In the genomic region with DNA sequence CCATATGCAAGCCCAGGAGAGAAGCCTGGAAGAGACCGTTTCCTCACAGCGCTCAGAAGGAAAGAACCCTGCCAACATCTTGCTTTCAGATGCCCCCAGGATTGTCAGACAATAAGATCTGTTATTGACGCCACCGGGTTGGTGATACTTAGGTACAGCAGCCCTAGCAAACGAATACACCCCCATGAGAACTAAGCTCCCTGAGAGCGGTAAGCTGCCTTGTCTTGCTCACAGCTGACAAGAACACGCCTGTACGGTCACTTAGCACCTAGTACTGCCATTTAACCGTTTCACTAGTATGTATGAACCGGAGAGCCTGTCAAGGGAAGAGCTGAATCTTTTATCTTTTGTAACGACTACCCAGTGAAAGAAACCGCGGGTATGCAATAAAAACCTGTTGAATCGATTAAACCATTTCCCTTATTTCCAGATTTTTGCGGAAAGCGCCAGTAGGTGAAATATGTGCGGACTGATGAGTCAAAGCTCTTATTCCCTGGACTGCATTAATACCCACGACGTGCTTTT, we compare ENCODE assay signal across 8 cellular contexts. TPM values are rescaled to one million over a fixed set of nuclear protein-coding genes. Genes with fewer than 3 reads are reported as not detected.
DNase-seq lines count a peak whose midpoint lies in the region; ATAC-seq and TF ChIP-seq lines count a peak whose summit lies in the region.

No MANE protein-coding gene starts in this region.

- H3K4me1 Mint-ChIP-seq in WTC11: peaks cover 10% of the 10 kb centered on the region

- no peaks in the 10 kb centered on the region for H3K36me3 ChIP-seq in heart left ventricle
- H3K36me3 ChIP-seq in rectal smooth muscle tissue (ENCODE audit: control insufficient read depth, insufficient read depth, low read length): no peaks in the 10 kb centered on the region

- peak overlapping the region; percentile 43 for H3K4me3 ChIP-seq in HFF-Myc (replicated peaks; ENCODE audit: low read depth, low read length)
- H3K4me3 ChIP-seq in heart left ventricle: peak overlapping the region; percentile 25 to 58 (median 52)
- peak overlapping the region; percentile 69 for H3K4me3 ChIP-seq in rectal smooth muscle tissue (ENCODE audit: low read length)

- peaks cover 0 to 7% (median 2%) of the 10 kb centered on the region in 12 donors for H3K9me3 ChIP-seq in heart left ventricle

- H3K4me1 ChIP-seq in heart left ventricle: peaks cover 0 to 16% (median 10%) of the 10 kb centered on the region in 12 donors
- peaks cover 9% of the 10 kb centered on the region for H3K4me1 ChIP-seq in rectal smooth muscle tissue (ENCODE audit: control insufficient read depth, insufficient read depth, low read length)

- CTCF ChIA-PET in WTC11 (lab: Charles Lee): interaction anchor here (1.0 to 2.2 kb wide), 4 partner anchors 16 to 286 kb away, joined by 4 to 9 read pairs (median 6); partner anchors contain the start of genes RBBP4 and ZBTB8OS

- 4 to 7% (median 5%) methylated on average over 18 to 19 of the region's 19 CpGs for WGBS in heart left ventricle, 4 donors

- ATAC-seq in WTC11 (peak; percentile 7), heart left ventricle (peak in 2 of 4 donors; percentile 40 to 62), HG02852 (IDR thresholded peaks at IDR 0.05; ENCODE audit: unreplicated experiment) (no peak), HG02759 (IDR thresholded peaks at IDR 0.05; ENCODE audit: unreplicated experiment) (no peak)

- peaks cover 10% of the 10 kb centered on the region for H3K36me3 Mint-ChIP-seq in WTC11

- TF ChIP-seq CTCF in HFF-Myc (IDR thresholded peaks at IDR 0.05; ENCODE audit: low read depth, low read length, missing control alignments): no peak
- no peak for TF ChIP-seq CTCF in WTC11 (IDR thresholded peaks at IDR 0.05)
- TF ChIP-seq CTCF in heart left ventricle (IDR thresholded peaks at IDR 0.05): peak in 1 of 12 donors; percentile 3

- TF ChIP-seq POLR2A in heart left ventricle (IDR thresholded peaks at IDR 0.05): no peak

- H3K27ac ChIP-seq in heart left ventricle (no peak overlapping the region), rectal smooth muscle tissue (ENCODE audit: low read depth, low read length) (no peak overlapping the region)

- POLR2A ChIA-PET in WTC11 (lab: Charles Lee): no interaction called here

- DNase-seq in HFF-Myc (ENCODE audit: extremely low read depth, low read depth) (no peak), WTC11 (ENCODE audit: low spot score) (no peak), heart left ventricle (no peak), Kasumi-1 (lab: John Stamatoyannopoulos, UW) (no peak), SW 1271 (lab: John Stamatoyannopoulos, UW) (no peak)

- peak overlapping the region; percentile 85 for H3K27ac Mint-ChIP-seq in WTC11

- H3K27me3 ChIP-seq in heart left ventricle (peaks cover 5 to 60% (median 21%) of the 10 kb centered on the region in 9 donors), rectal smooth muscle tissue (ENCODE audit: control insufficient read depth, insufficient read depth, low read length) (peaks cover 10% of the 10 kb centered on the region)

- H3K9ac ChIP-seq in rectal smooth muscle tissue (ENCODE audit: low read length): no peak overlapping the region

- peaks cover 9% of the 10 kb centered on the region for H3K9me3 Mint-ChIP-seq in WTC11

- H3K27me3 Mint-ChIP-seq in WTC11 (ENCODE audit: low read depth): peaks cover 3% of the 10 kb centered on the region; the same call in 1 of the 2 replicates

- intact Hi-C loops in heart left ventricle (cut with DNase I): no loop called here

- H3K4me3 Mint-ChIP-seq in WTC11: peak overlapping the region; percentile 97

TF ChIP-seq in WTC11, 78 proteins besides CTCF, POLR2A, EP300 and RAD21 (continues in another document):
- no peak for TF ChIP-seq ZNF138 (CRISPR knock-in tag; conservative IDR thresholded peaks at IDR 0.05)
- TF ChIP-seq FOXK1 (CRISPR knock-in tag; IDR thresholded peaks at IDR 0.05): no peak
- no peak for TF ChIP-seq ESRRA (CRISPR knock-in tag; IDR thresholded peaks at IDR 0.05; ENCODE audit: borderline replicate concordance)
- TF ChIP-seq, protein P1, sequence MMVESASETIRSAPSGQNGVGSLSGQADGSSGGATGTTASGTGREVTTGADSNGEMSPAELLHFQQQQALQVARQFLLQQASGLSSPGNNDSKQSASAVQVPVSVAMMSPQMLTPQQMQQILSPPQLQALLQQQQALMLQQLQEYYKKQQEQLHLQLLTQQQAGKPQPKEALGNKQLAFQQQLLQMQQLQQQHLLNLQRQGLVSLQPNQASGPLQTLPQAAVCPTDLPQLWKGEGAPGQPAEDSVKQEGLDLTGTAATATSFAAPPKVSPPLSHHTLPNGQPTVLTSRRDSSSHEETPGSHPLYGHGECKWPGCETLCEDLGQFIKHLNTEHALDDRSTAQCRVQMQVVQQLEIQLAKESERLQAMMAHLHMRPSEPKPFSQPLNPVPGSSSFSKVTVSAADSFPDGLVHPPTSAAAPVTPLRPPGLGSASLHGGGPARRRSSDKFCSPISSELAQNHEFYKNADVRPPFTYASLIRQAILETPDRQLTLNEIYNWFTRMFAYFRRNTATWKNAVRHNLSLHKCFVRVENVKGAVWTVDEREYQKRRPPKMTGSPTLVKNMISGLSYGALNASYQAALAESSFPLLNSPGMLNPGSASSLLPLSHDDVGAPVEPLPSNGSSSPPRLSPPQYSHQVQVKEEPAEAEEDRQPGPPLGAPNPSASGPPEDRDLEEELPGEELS (CRISPR knock-in tag; IDR thresholded peaks at IDR 0.05): no peak
- no peak for TF ChIP-seq ZNF219 (CRISPR knock-in tag; IDR thresholded peaks at IDR 0.05; ENCODE audit: borderline replicate concordance)
- TF ChIP-seq MLX (CRISPR knock-in tag; IDR thresholded peaks at IDR 0.05): no peak
- TF ChIP-seq AFF4 (CRISPR knock-in tag; IDR thresholded peaks at IDR 0.05; ENCODE audit: borderline replicate concordance): no peak
- no peak for TF ChIP-seq FOXP1 (CRISPR knock-in tag; IDR thresholded peaks at IDR 0.05; ENCODE audit: borderline replicate concordance)
- TF ChIP-seq, protein P2, sequence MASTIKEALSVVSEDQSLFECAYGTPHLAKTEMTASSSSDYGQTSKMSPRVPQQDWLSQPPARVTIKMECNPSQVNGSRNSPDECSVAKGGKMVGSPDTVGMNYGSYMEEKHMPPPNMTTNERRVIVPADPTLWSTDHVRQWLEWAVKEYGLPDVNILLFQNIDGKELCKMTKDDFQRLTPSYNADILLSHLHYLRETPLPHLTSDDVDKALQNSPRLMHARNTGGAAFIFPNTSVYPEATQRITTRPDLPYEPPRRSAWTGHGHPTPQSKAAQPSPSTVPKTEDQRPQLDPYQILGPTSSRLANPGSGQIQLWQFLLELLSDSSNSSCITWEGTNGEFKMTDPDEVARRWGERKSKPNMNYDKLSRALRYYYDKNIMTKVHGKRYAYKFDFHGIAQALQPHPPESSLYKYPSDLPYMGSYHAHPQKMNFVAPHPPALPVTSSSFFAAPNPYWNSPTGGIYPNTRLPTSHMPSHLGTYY (CRISPR knock-in tag; IDR thresholded peaks at IDR 0.05): no peak
- no peak for TF ChIP-seq TEAD1 (CRISPR knock-in tag; IDR thresholded peaks at IDR 0.05)
- no peak for TF ChIP-seq RELA (CRISPR knock-in tag; IDR thresholded peaks at IDR 0.05; ENCODE audit: borderline replicate concordance)
- TF ChIP-seq ELF4 (CRISPR knock-in tag; IDR thresholded peaks at IDR 0.05; ENCODE audit: low read depth): no peak
- TF ChIP-seq, protein P3, sequence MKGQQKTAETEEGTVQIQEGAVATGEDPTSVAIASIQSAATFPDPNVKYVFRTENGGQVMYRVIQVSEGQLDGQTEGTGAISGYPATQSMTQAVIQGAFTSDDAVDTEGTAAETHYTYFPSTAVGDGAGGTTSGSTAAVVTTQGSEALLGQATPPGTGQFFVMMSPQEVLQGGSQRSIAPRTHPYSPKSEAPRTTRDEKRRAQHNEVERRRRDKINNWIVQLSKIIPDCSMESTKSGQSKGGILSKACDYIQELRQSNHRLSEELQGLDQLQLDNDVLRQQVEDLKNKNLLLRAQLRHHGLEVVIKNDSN (CRISPR knock-in tag; IDR thresholded peaks at IDR 0.05): no peak
- no peak for TF ChIP-seq ZNF423 (CRISPR knock-in tag; IDR thresholded peaks at IDR 0.05)
- TF ChIP-seq JAZF1 (CRISPR knock-in tag; IDR thresholded peaks at IDR 0.05): no peak
- TF ChIP-seq GRHL2 (CRISPR knock-in tag; IDR thresholded peaks at IDR 0.05; ENCODE audit: insufficient replicate concordance, severe bottlenecking): no peak
- no peak for TF ChIP-seq TP53 (CRISPR knock-in tag; IDR thresholded peaks at IDR 0.05)

RNA-seq across cellular contexts. Expression of gene ZBTB8B, which starts 0.6 kb away (rescaled TPM):
- total RNA-seq in WTC11 (2021) (2.7 to 3.8 TPM (median 3.7 TPM) in 3 replicates), heart left ventricle (under 1 TPM in 1 of 9 donors, not detected in 8; 0.02 TPM)
- polyA plus RNA-seq in heart left ventricle: under 1 TPM in 1 of 2 donors, not detected in 1; 0.01 TPM
